25 cellular contexts compared by ENCODE assay signal in the genomic region with DNA sequence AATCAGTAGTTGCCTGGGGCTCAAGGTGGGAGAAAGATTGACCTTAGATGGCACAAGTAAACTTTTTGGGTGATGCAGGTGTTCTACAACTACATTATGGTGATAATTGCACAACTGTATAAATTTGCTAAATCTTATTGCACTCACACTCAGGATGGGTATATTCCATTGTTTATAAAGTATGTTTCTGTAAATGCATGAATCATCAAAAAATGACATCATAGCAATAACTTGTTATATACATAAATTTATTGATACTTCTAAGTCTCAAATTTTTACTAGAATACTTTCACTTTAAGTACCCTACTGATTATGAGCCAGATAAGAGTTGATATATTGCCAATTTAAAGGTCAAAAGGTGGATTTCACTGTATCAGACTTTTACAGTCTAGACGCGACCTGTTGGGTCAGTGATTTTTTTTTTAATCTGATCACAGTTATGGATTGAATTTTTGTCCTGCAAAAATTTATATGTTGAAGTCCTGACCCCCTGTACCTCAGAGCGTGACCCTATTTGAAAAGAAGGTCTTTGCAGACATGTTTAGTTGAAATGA.
"Had no signal": no experiment of that assay in that cellular context is flagged by ENCODE, and none has a peak within 500 bp of the region (broad histone marks: within the 10 kb centered on the region; RNA-seq: fewer than 3 reads in every experiment).

No MANE protein-coding gene starts in this region.

- H3K4me2 ChIP-seq: neural progenitor cell had no signal

- H3K9ac ChIP-seq: neural progenitor cell had no signal

- H3K4me1 ChIP-seq: colonic mucosa, esophagus muscularis mucosa, neural progenitor cell, prostate gland, right atrium auricular region, sigmoid colon, stomach, thyroid gland, vagina had no signal

- H3K4me3 ChIP-seq: colonic mucosa, esophagus muscularis mucosa, mucosa of descending colon, neural progenitor cell, prostate gland, right atrium auricular region, sigmoid colon, stomach, thyroid gland, vagina had no signal

- DNase-seq: colonic mucosa; effector memory CD4-positive, alpha-beta T cell; foreskin melanocyte; hypothalamus; mesenchymal stem cell; mucosa of descending colon; naive thymus-derived CD4-positive, alpha-beta T cell; sigmoid colon; stimulated activated CD4-positive, alpha-beta T cell treated with anti-CD3 and anti-CD28 coated beads, Interleukin-2, amount 100 ng/mL, for 24 hours; stimulated activated CD4-positive, alpha-beta T cell treated with anti-CD3 and anti-CD28 coated beads, Interleukin-4, amount 100 ng/mL, for 24 hours; stimulated activated naive CD4-positive, alpha-beta T cell treated with Interleukin-2 at 50 U/mL for 16 hours; stomach; thyroid gland; trophoblast cell had no signal

- H3K9me3 Mint-ChIP-seq: dendritic cell treated with granulocyte-macrophage colony-stimulating factor and Interleukin-4, amounts not matched to agents 40 ng/mL and 50 ng/mL, for 4 days; naive thymus-derived CD4-positive, alpha-beta T cell; stimulated activated effector memory CD8-positive, alpha-beta T cell treated with anti-CD3 and anti-CD28 coated beads, Interleukin-12 subunit alpha, Interleukin-12 subunit beta, amount 100 ng/mL, for 72 hours had no signal

- H3K27me3 Mint-ChIP-seq: dendritic cell treated with granulocyte-macrophage colony-stimulating factor and Interleukin-4, amounts not matched to agents 40 ng/mL and 50 ng/mL, for 4 days; naive thymus-derived CD4-positive, alpha-beta T cell had no signal

- ATAC-seq: mucosa of descending colon; naive thymus-derived CD4-positive, alpha-beta T cell; stimulated activated effector memory CD8-positive, alpha-beta T cell treated with anti-CD3 and anti-CD28 coated beads, Interleukin-12 subunit alpha, Interleukin-12 subunit beta, amount 100 ng/mL, for 72 hours had no signal

- H3K27ac Mint-ChIP-seq: dendritic cell treated with granulocyte-macrophage colony-stimulating factor and Interleukin-4, amounts not matched to agents 40 ng/mL and 50 ng/mL, for 4 days; mesothelial cell of epicardium; nephron; neural progenitor cell; stimulated activated effector memory CD8-positive, alpha-beta T cell treated with anti-CD3 and anti-CD28 coated beads, Interleukin-12 subunit alpha, Interleukin-12 subunit beta, amount 100 ng/mL, for 72 hours had no signal

- H2AFZ ChIP-seq: neural progenitor cell had no signal

- H3K36me3 ChIP-seq: colonic mucosa, neural progenitor cell, prostate gland, sigmoid colon had no signal

- H3K4me1 Mint-ChIP-seq: nephron; neural progenitor cell; stimulated activated effector memory CD8-positive, alpha-beta T cell treated with anti-CD3 and anti-CD28 coated beads, Interleukin-12 subunit alpha, Interleukin-12 subunit beta, amount 100 ng/mL, for 72 hours had no signal

- H3K4me3 Mint-ChIP-seq: dendritic cell treated with granulocyte-macrophage colony-stimulating factor and Interleukin-4, amounts not matched to agents 40 ng/mL and 50 ng/mL, for 4 days; mesothelial cell of epicardium; naive thymus-derived CD4-positive, alpha-beta T cell; nephron; neural progenitor cell; stimulated activated effector memory CD8-positive, alpha-beta T cell treated with anti-CD3 and anti-CD28 coated beads, Interleukin-12 subunit alpha, Interleukin-12 subunit beta, amount 100 ng/mL, for 72 hours had no signal

- H3K27me3 ChIP-seq: colonic mucosa, esophagus muscularis mucosa, neural progenitor cell, right atrium auricular region, sigmoid colon, stomach, thyroid gland, vagina had no signal

- H3K27ac ChIP-seq: colonic mucosa, esophagus muscularis mucosa, neural progenitor cell, prostate gland, right atrium auricular region, stomach, thyroid gland, vagina had no signal

- FAIRE-seq: endothelial cell of umbilical vein, keratinocyte had no signal

- H3K9me3 ChIP-seq: colonic mucosa, esophagus muscularis mucosa, mucosa of descending colon, prostate gland, right atrium auricular region, sigmoid colon, stomach, thyroid gland, vagina had no signal
